8 cellular contexts compared by ENCODE assay signal in the genomic region with DNA sequence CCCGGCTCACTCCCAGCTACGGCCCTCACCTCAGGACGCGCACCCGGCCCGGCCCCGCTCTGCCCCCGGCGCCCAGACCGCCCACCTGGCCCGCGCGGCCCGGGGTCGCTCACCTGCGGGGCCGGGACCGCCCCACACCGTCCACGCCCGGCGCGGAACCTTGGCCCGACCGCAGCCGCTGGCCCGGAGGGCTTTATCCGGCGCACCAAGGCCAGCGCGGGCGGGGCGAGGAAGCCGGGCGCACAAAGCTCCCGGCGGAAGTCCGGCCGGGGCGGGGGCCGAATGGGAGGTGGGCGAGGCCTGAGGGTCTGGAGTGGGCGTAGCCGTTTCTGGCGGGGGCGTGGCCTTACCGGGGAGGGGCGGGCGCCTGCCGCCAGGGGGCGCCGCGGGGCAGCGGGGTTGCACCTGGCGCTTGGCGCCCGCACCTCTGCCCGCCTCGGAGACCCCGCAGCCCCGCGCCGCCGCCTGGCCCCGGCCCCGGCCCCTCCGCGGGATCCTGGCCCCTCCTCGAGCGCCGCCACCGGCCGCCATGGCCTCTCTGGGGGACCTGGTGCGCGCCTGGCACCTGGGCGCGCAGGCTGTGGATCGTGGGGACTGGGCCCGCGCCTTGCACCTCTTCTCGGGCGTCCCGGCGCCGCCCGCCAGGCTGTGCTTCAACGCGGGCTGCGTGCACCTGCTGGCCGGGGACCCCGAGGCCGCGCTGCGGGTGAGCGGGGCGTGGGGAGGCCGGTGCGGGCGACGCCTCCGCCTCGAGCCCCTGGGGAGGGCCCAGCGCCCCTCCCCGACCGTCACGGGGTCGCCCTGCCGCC. TPM values are rescaled to one million over a fixed set of nuclear protein-coding genes. Genes with fewer than 3 reads are reported as not detected.
DNase-seq lines count a peak whose midpoint lies in the region; ATAC-seq and TF ChIP-seq lines count a peak whose summit lies in the region.

A gene with protein sequence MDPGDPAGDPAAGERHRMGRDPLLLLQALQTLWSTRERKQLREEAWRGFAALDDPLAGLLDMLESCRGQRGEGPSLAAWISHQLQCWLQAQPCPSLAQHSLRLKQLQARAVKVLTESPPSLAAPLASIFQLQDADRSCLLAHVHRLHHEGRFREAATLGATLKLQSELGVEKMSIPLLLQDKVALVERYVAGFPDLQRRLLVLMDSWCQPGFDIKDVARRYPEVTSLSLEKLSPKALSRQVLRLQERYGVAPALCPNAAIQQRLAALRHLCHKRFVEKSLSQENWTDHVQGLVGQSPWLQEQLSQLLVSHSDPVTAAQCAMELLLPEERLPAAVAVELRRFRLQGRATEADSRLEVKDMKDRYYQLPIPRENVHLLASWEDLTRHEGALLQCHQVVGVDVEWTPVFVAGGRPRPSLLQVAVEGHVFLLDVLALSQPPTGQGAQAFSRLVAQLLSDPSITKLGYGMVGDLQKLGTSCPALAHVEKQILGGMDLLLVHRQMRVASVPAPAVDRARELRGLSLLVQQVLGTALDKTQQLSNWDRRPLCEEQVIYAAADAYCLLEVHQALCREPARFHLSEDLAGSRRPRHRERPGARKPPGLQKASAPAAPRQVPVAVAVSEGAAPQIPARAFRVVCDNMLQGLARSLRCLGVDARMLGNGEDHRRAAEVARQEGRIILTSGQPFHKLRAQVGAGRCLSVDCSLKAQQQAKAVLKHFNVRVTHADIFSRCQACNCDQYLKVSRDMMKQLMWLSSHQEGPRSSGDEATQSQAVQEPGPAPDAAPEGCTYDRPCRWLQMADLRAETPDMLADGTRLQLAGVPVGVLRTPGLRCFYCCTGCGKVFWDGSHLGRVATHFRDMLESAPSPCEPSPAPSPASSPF (minus strand): TSS at position 162 of the 809 bp plus-strand sequence. CDS start 27,805 bp downstream, outside the sequence.
A gene with protein sequence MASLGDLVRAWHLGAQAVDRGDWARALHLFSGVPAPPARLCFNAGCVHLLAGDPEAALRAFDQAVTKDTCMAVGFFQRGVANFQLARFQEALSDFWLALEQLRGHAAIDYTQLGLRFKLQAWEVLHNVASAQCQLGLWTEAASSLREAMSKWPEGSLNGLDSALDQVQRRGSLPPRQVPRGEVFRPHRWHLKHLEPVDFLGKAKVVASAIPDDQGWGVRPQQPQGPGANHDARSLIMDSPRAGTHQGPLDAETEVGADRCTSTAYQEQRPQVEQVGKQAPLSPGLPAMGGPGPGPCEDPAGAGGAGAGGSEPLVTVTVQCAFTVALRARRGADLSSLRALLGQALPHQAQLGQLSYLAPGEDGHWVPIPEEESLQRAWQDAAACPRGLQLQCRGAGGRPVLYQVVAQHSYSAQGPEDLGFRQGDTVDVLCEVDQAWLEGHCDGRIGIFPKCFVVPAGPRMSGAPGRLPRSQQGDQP (plus strand): TSS at position 393 of the 809 bp plus-strand sequence. CDS start 137 bp downstream, at position 530.

- peak; percentile 70 for TF ChIP-seq POLR2A in GM18951 (IDR thresholded peaks at IDR 0.05; ENCODE audit: extremely low read depth, insufficient read depth, insufficient read length)

- peak; percentile 42 for TF ChIP-seq CTCF in AG09319 (IDR thresholded peaks at IDR 0.05; ENCODE audit: low read depth, low read length)

- DNase-seq in AG09319 (ENCODE audit: extremely low read depth, low read depth) (peak; percentile 72), NCI-H345 (lab: John Stamatoyannopoulos, UW) (peak; percentile 97), cerebellum (ENCODE audit: low spot score) (peak; percentile 96), kidney tubule cell (ENCODE audit: low spot score) (peak; percentile 94)
- DNase-seq in activated CD4-positive, CD25-positive, alpha-beta regulatory T cell treated with anti-CD3 and anti-CD28 coated beads, Interleukin-2, amount 50 U/mL, for 72 hours: peak; percentile 92
- DNase-seq in stimulated activated CD4-positive, alpha-beta T cell treated with anti-CD3 and anti-CD28 coated beads, Interleukin-15, amount 100 ng/mL, for 48 hours (ENCODE audit: low read depth in 2 of 2): peak; percentile 92 to 94

- peak; percentile 85 for ATAC-seq in HG03159 (IDR thresholded peaks at IDR 0.05; ENCODE audit: unreplicated experiment)

- in situ Hi-C loops in GM18951 (cut with MboI; ENCODE audit: low sequenced_read_pairs, unreplicated experiment): no loop called here

RNA-seq across cellular contexts. Expression of the first gene that starts in this region (rescaled TPM):
- total RNA-seq in cerebellum: 15.2 TPM

RNA-seq across cellular contexts. Expression of the second gene that starts in this region (rescaled TPM):
- total RNA-seq in cerebellum: 1.5 TPM

Comparison
In these comparisons a context has a peak if more than half of its experiments do, and no peak if none do; other contexts are left out.
1. Peak in every context shown above with its lines: DNase-seq and ATAC-seq.